Comparison of ENCODE assay signal across 17 cellular contexts in the genomic region with DNA sequence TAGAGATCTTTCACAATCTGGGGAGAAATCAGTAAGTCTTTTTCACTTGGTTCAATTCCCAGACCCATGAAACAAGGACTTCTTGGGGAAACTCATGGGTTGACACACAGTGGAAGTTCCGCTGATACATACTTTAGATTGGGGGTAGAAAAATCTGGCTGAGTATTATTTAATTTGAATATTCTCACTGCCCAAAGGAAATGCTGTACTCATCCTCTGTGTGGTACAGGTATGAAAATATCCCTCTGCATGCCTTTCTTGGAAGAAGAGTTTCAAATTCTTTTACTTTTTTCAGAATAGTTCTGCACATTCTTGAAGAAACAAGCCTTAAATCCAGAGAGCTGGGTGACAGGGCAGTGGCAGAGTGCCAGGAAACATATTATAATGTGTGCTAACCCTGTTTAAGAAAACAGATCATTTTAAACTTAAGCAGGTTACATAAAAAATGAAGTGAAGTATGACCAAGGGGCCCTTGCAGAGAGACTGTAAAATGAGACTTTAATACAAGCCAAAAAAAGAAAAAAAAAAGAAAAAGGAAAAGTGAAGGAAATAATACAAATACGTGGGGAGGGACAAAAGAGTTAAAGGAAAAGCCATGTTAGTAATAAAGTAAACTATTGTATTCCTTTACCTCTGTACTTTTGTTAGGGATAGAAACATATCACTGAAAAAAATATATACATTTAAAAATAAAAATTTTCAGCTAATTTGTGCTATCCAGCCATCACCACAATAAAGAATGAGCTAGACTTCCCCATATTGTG.
DNase-seq lines count a peak whose midpoint lies in the region; ATAC-seq and TF ChIP-seq lines count a peak whose summit lies in the region.
"Had no signal": no experiment of that assay in that cellular context is flagged by ENCODE, and none has a peak within 500 bp of the region (broad histone marks: within the 10 kb centered on the region; RNA-seq: fewer than 3 reads in every experiment).

No MANE protein-coding gene starts in this region.

- DNase-seq in BJ (ENCODE audit: low read depth) (peak; percentile 41), M059J (ENCODE audit: low read depth) (peak; percentile 62), choroid plexus epithelial cell (ENCODE audit: low read depth) (peak; percentile 92), myocyte (ENCODE audit: low read depth) (peak; percentile 23), right atrium auricular region (ENCODE audit: low spot score) (no peak), posterior cingulate gyrus (no peak)
- no peak for DNase-seq in activated CD4-positive, CD25-positive, alpha-beta regulatory T cell (lab: John Stamatoyannopoulos, UW)
- DNase-seq: activated CD4-positive, alpha-beta T cell treated with anti-CD3 and anti-CD28 coated beads, Interleukin-2, amount 50 U/mL, for 48 hours; activated effector memory CD4-positive, alpha-beta T cell treated with Interleukin-2 at 50 U/mL for 16 hours; CD4-positive, CD25-positive, alpha-beta regulatory T cell; central memory CD4-positive, alpha-beta T cell; MV-4-11; NCI-H2171 treated with DMSO at 0.1 percent for 48 hours; stimulated activated naive CD8-positive, alpha-beta T cell treated with anti-CD3 and anti-CD28 coated beads, Interleukin-15, amount 100 ng/mL, for 72 hours; T-helper 17 cell had no signal

- no peak for ATAC-seq in HG03342 (IDR thresholded peaks at IDR 0.05; ENCODE audit: unreplicated experiment)
- ATAC-seq: sciatic nerve; stimulated activated naive CD8-positive, alpha-beta T cell treated with anti-CD3 and anti-CD28 coated beads, Interleukin-15, amount 100 ng/mL, for 72 hours; T-helper 17 cell had no signal

- intact Hi-C loops in posterior cingulate gyrus (cut with DNase I) = no loop called here

- no peaks in the 10 kb centered on the region for H3K27me3 ChIP-seq in BJ (ENCODE audit: control insufficient read depth, insufficient read depth, low read length)
- no peaks in the 10 kb centered on the region for H3K27me3 ChIP-seq in right atrium auricular region

- CTCF ChIA-PET in BJ (lab: Yijun Ruan, JAX) = interaction anchor here (1.0 to 1.9 kb wide), 2 partner anchors 10 to 15 kb away, joined by 3 to 4 read pairs; no protein-coding TSS in a partner anchor

- H3K36me3 ChIP-seq in BJ (ENCODE audit: control insufficient read depth, insufficient read depth, low read length) = no peaks in the 10 kb centered on the region
- no peaks in the 10 kb centered on the region for H3K36me3 ChIP-seq in right atrium auricular region

- no peak for TF ChIP-seq CTCF in BJ (IDR thresholded peaks at IDR 0.05; ENCODE audit: insufficient read depth, low read depth, low read length)
- TF ChIP-seq CTCF in choroid plexus epithelial cell (conservative IDR thresholded peaks at IDR 0.05; ENCODE audit: low read depth, low read length) = no peak
- TF ChIP-seq CTCF in right atrium auricular region (IDR thresholded peaks at IDR 0.05) = no peak

- peaks cover 0 to 14% of the 10 kb centered on the region in 2 donors for H3K4me1 ChIP-seq in right atrium auricular region

- no peak overlapping the region for H3K27ac ChIP-seq in right atrium auricular region

- POLR2A ChIA-PET in BJ (lab: Charles Lee) = no interaction called here

- no peaks in the 10 kb centered on the region for H3K9me3 ChIP-seq in right atrium auricular region

- H3K4me3 ChIP-seq in BJ (ENCODE audit: low read depth, low read length) (no peak overlapping the region), choroid plexus epithelial cell (ENCODE audit: low read depth, low read length) (no peak overlapping the region), right atrium auricular region (no peak overlapping the region)

Comparison
In these comparisons a context has a peak if more than half of its experiments do, and no peak if none do; other contexts are left out.
1. DNase-seq: peak in BJ (single experiment), M059J (single experiment), choroid plexus epithelial cell (single experiment) and myocyte (single experiment); none in activated CD4-positive, CD25-positive, alpha-beta regulatory T cell (0 of 4), right atrium auricular region (single experiment) and posterior cingulate gyrus (0 of 10).